ENCODE assay signal across 8 cellular contexts in genomic region chr7:82481499-82482097, GRCh38. TPM values are rescaled to one million over a fixed set of nuclear protein-coding genes. Genes with fewer than 3 reads are reported as not detected.
DNase-seq lines count a peak whose midpoint lies in the region; ATAC-seq and TF ChIP-seq lines count a peak whose summit lies in the region.

No MANE protein-coding gene starts in this region.

- intact Hi-C loops in heart left ventricle (cut with DNase I) = loop anchor here in 8 of 10 donors (2.0 to 10.0 kb wide), 7 partner anchors 39 to 439 kb away; partner anchors contain the start of gene CACNA2D1 (in 1 of the 8)
- intact Hi-C loops in right cardiac atrium (cut with DNase I) = loop anchor here in 2 of 4 donors (10.0 kb wide), 2 partner anchors 247 to 437 kb away; no protein-coding TSS in a partner anchor

- no peak for TF ChIP-seq EP300 in suprapubic skin (IDR thresholded peaks at IDR 0.05)

- peaks cover 0 to 15% (median 0%) of the 10 kb centered on the region in 12 donors for H3K9me3 ChIP-seq in heart left ventricle
- no peaks in the 10 kb centered on the region for H3K9me3 ChIP-seq in right cardiac atrium (ENCODE audit: control insufficient read depth, low read length)
- H3K9me3 ChIP-seq in suprapubic skin = no peaks in the 10 kb centered on the region

- no peaks in the 10 kb centered on the region for H3K27me3 ChIP-seq in heart left ventricle
- no peaks in the 10 kb centered on the region for H3K27me3 ChIP-seq in right cardiac atrium (ENCODE audit: control insufficient read depth, insufficient read depth)
- H3K27me3 ChIP-seq in suprapubic skin = no peaks in the 10 kb centered on the region

- ATAC-seq in heart left ventricle (no peak), right cardiac atrium (no peak), HG03064 (IDR thresholded peaks at IDR 0.05; ENCODE audit: low read depth, unreplicated experiment) (peak; percentile 65)
- ATAC-seq in activated CD4-positive, CD25-positive, alpha-beta regulatory T cell treated with anti-CD3 and anti-CD28 coated beads, Interleukin-2, amount 50 U/mL, for 24 hours = no peak

- no peaks in the 10 kb centered on the region for H3K36me3 ChIP-seq in heart left ventricle
- H3K36me3 ChIP-seq in suprapubic skin = no peaks in the 10 kb centered on the region

- WGBS in heart left ventricle, 4 donors = 86 to 89% (median 88%) methylated on average over 3 of the region's 3 CpGs
- WGBS in right cardiac atrium = 87% methylated on average over 3 of the region's 3 CpGs
- 88% methylated on average over 3 of the region's 3 CpGs for WGBS in suprapubic skin

- DNase-seq in heart left ventricle (no peak), right cardiac atrium (no peak), RPMI8226 (peak; percentile 15), foreskin fibroblast (peak; percentile 9 to 56), suprapubic skin (ENCODE audit: low spot score in 2 of 2) (no peak)
- no peak for DNase-seq in activated CD8-positive, alpha-beta memory T cell treated with anti-CD3 and anti-CD28 coated beads, Interleukin-2, amount 50 U/mL, for 4 hours

- H3K4me1 ChIP-seq in heart left ventricle = peaks cover 0 to 5% (median 0%) of the 10 kb centered on the region in 12 donors
- no peaks in the 10 kb centered on the region for H3K4me1 ChIP-seq in right cardiac atrium (ENCODE audit: control insufficient read depth, insufficient read depth, low read length)
- no peaks in the 10 kb centered on the region for H3K4me1 ChIP-seq in suprapubic skin

- H3K4me3 ChIP-seq in heart left ventricle (no peak overlapping the region), right cardiac atrium (ENCODE audit: low read length) (no peak overlapping the region), foreskin fibroblast (ENCODE audit: low read depth in 1 of 2, low read length in 2 of 2) (no peak overlapping the region), suprapubic skin (no peak overlapping the region)

- H3K27ac ChIP-seq in heart left ventricle (no peak overlapping the region), right cardiac atrium (ENCODE audit: low read length) (no peak overlapping the region), suprapubic skin (no peak overlapping the region)

- TF ChIP-seq POLR2A in heart left ventricle (IDR thresholded peaks at IDR 0.05) (no peak), suprapubic skin (IDR thresholded peaks at IDR 0.05) (no peak)

- peak; percentile 61 to 84 (median 73) for TF ChIP-seq CTCF in heart left ventricle (IDR thresholded peaks at IDR 0.05)
- TF ChIP-seq CTCF in foreskin fibroblast (IDR thresholded peaks at IDR 0.05; ENCODE audit: low read depth, low read length) = peak; percentile 50
- TF ChIP-seq CTCF in suprapubic skin (IDR thresholded peaks at IDR 0.05) = peak; percentile 25 to 64

RNA-seq across cellular contexts. Expression of gene CACNA2D1, which starts 38.0 kb away (rescaled TPM):
- total RNA-seq in heart left ventricle = 100 to 1,000 TPM in 2 of 9 donors, 10 to 100 TPM in 7; 39.1 to 122 (median 60.9) TPM
- polyA plus RNA-seq in heart left ventricle = 10 to 100 TPM; 13.5 to 20.9 TPM
- total RNA-seq in right cardiac atrium = 10 to 100 TPM; 33.7 to 55.2 (median 46.3) TPM
- polyA plus RNA-seq in right cardiac atrium = 9.7 TPM
- 10 to 100 TPM in 2 of 4 donors, 1 to 10 TPM in 2; 9.3 to 16.9 (median 10.6) TPM for total RNA-seq in suprapubic skin

Comparison
In these comparisons a context has a peak if more than half of its experiments do, and no peak if none do; other contexts are left out.
1. DNase-seq: peak in RPMI8226 (single experiment) and foreskin fibroblast (2 of 2); none in heart left ventricle (0 of 5), right cardiac atrium (0 of 3), suprapubic skin (0 of 2) and activated CD8-positive, alpha-beta memory T cell treated with anti-CD3 and anti-CD28 coated beads, Interleukin-2, amount 50 U/mL, for 4 hours (single experiment).
2. Peak in every context shown above with its lines, with median percentiles within 50 percentile points of each other: CTCF ChIP-seq.